Comparison of ENCODE assay signal across 8 cellular contexts in the genomic region with DNA sequence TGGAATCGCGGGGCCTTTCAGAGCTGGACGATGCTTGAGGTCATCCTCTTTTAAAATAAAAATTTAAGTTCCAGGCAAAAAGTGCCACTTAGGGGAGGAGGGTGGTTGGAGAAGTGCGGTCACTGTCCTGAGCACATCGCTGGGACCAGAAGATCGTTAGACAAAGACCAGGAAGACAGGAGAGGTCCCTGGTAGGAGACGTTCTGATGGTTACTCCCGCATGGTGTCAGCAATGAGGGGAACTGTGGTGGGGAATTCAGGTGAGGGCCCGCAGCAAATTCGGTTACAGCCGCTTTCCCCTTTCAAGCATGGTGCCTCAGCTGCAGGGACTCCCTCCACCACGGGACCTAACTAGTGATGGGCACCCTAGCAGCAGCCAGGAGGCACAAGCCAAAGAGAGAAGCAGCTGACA. TPM values are rescaled to one million over a fixed set of nuclear protein-coding genes. Genes with fewer than 3 reads are reported as not detected.
A peak's percentile ranks its signal among the peaks of the same experiment; 100 is the strongest.
DNase-seq lines count a peak whose midpoint lies in the region; ATAC-seq and TF ChIP-seq lines count a peak whose summit lies in the region.

No MANE protein-coding gene starts in this region.

- peak overlapping the region; percentile 87 for H3K4me3 Mint-ChIP-seq in activated CD4-positive, alpha-beta memory T cell treated with anti-CD3 and anti-CD28 coated beads, Interleukin-2, amount 10 ng/mL, durations not matched to agents 7 days and 5 days
- H3K4me3 Mint-ChIP-seq in nephron progenitor cell: peak overlapping the region; percentile 96

- H3K36me3 ChIP-seq in esophagus squamous epithelium: peaks cover 0 to 45% (median 3%) of the 10 kb centered on the region in 3 donors

- no peaks in the 10 kb centered on the region for H3K27me3 Mint-ChIP-seq in activated CD4-positive, alpha-beta memory T cell treated with anti-CD3 and anti-CD28 coated beads, Interleukin-2, amount 10 ng/mL, durations not matched to agents 7 days and 5 days
- H3K27me3 Mint-ChIP-seq in nephron progenitor cell (ENCODE audit: low read depth, poor library complexity): no peaks in the 10 kb centered on the region

- H3K4me1 Mint-ChIP-seq in activated CD4-positive, alpha-beta memory T cell treated with anti-CD3 and anti-CD28 coated beads, Interleukin-2, amount 10 ng/mL, durations not matched to agents 7 days and 5 days: peaks cover 47% of the 10 kb centered on the region
- H3K4me1 Mint-ChIP-seq in nephron progenitor cell: peaks cover 38% of the 10 kb centered on the region

- intact Hi-C loops in esophagus squamous epithelium (cut with DNase I): no loop called here

- no peak for TF ChIP-seq CTCF in HL-60 (IDR thresholded peaks at IDR 0.05; ENCODE audit: insufficient read depth, low read length)
- no peak for TF ChIP-seq CTCF in esophagus squamous epithelium (IDR thresholded peaks at IDR 0.05)
- peak; percentile 4 for TF ChIP-seq CTCF in nephron progenitor cell (IDR thresholded peaks at IDR 0.05)

- peak overlapping the region; percentile 94 for H3K27ac Mint-ChIP-seq in activated CD4-positive, alpha-beta memory T cell treated with anti-CD3 and anti-CD28 coated beads, Interleukin-2, amount 10 ng/mL, durations not matched to agents 7 days and 5 days
- H3K27ac Mint-ChIP-seq in nephron progenitor cell: peak overlapping the region; percentile 100

- POLR2A ChIA-PET in activated CD4-positive, alpha-beta memory T cell treated with anti-CD3 and anti-CD28 coated beads, Interleukin-2, amount 10 ng/mL, durations not matched to agents 7 days and 5 days (lab: Charles Lee): interaction anchor here (0.6 to 3.3 kb wide), 26 partner anchors 9 to 1489 kb away, joined by 3 to 49 read pairs (median 4); partner anchors contain the start of genes ABTB1 and COPG1

- no peaks in the 10 kb centered on the region for H3K9me3 ChIP-seq in esophagus squamous epithelium

- CTCF ChIA-PET in activated CD4-positive, alpha-beta memory T cell treated with anti-CD3 and anti-CD28 coated beads, Interleukin-2, amount 10 ng/mL, durations not matched to agents 7 days and 5 days (lab: Charles Lee): interaction anchor here (0.9 to 3.4 kb wide), 20 partner anchors 9 to 481 kb away, joined by 3 to 33 read pairs (median 5); partner anchors contain the start of genes CNBP and COPG1

- H3K9me3 Mint-ChIP-seq in activated CD4-positive, alpha-beta memory T cell treated with anti-CD3 and anti-CD28 coated beads, Interleukin-2, amount 10 ng/mL, durations not matched to agents 7 days and 5 days: no peaks in the 10 kb centered on the region
- no peaks in the 10 kb centered on the region for H3K9me3 Mint-ChIP-seq in nephron progenitor cell

- ATAC-seq in GM18502 (IDR thresholded peaks at IDR 0.05; ENCODE audit: poor library complexity, unreplicated experiment) (peak; percentile 8), HG03521 (IDR thresholded peaks at IDR 0.05; ENCODE audit: unreplicated experiment) (no peak)

- H3K27me3 ChIP-seq in HL-60 (ENCODE audit: insufficient read depth, poor library complexity, severe bottlenecking): no peaks in the 10 kb centered on the region
- H3K27me3 ChIP-seq in esophagus squamous epithelium: no peaks in the 10 kb centered on the region

- WGBS in esophagus squamous epithelium, 2 donors: 0 to 3% methylated on average over 5 to 11 of the region's 12 CpGs

- H3K36me3 Mint-ChIP-seq in activated CD4-positive, alpha-beta memory T cell treated with anti-CD3 and anti-CD28 coated beads, Interleukin-2, amount 10 ng/mL, durations not matched to agents 7 days and 5 days (ENCODE audit: low read depth): peaks cover 35% of the 10 kb centered on the region
- peaks cover 19% of the 10 kb centered on the region for H3K36me3 Mint-ChIP-seq in nephron progenitor cell (ENCODE audit: low read depth)

- H3K4me1 ChIP-seq in esophagus squamous epithelium: peaks cover 16 to 34% (median 17%) of the 10 kb centered on the region in 3 donors

- TF ChIP-seq POLR2A in esophagus squamous epithelium (IDR thresholded peaks at IDR 0.05): no peak

- DNase-seq in HL-60 (ENCODE audit: low read depth in 1 of 2, low spot score in 1 of 2) (peak in 1 of 2 experiments; percentile 51), esophagus squamous epithelium (lab: John Stamatoyannopoulos, UW) (no peak), nephron progenitor cell (peak; percentile 13), OCI-M2 (lab: John Stamatoyannopoulos, UW; ENCODE audit: unreplicated experiment) (no peak), NCI-H1436 (lab: John Stamatoyannopoulos, UW) (no peak)
- DNase-seq in activated CD4-positive, alpha-beta memory T cell treated with anti-CD3 and anti-CD28 coated beads, Interleukin-2, amount 10 ng/mL, durations not matched to agents 7 days and 5 days: peak; percentile 33

- H3K4me3 ChIP-seq in HL-60 (replicated peaks; ENCODE audit: insufficient read depth, low read length): peak overlapping the region; percentile 95
- H3K4me3 ChIP-seq in esophagus squamous epithelium: peak overlapping the region; percentile 52 to 96 (median 68)

- H3K27ac ChIP-seq in HL-60 (replicated peaks): peak overlapping the region; percentile 94
- H3K27ac ChIP-seq in esophagus squamous epithelium: peak overlapping the region; percentile 90 to 97 (median 96)

RNA-seq across cellular contexts. Expression of gene ISY1, which starts 1.0 kb away (rescaled TPM):
- 10 to 100 TPM; 63.9 to 66.2 TPM for total RNA-seq in activated CD4-positive, alpha-beta memory T cell treated with anti-CD3 and anti-CD28 coated beads, Interleukin-2, amount 10 ng/mL, durations not matched to agents 7 days and 5 days
- 10 to 100 TPM in 3 of 4 donors, 1 to 10 TPM in 1; 6.0 to 26.3 (median 19.6) TPM for total RNA-seq in esophagus squamous epithelium

RNA-seq across cellular contexts. Expression of gene CNBP, which starts 21.8 kb away (rescaled TPM):
- total RNA-seq in activated CD4-positive, alpha-beta memory T cell treated with anti-CD3 and anti-CD28 coated beads, Interleukin-2, amount 10 ng/mL, durations not matched to agents 7 days and 5 days: 100 to 1,000 TPM; 321 to 322 TPM
- total RNA-seq in esophagus squamous epithelium: 100 to 1,000 TPM; 209 to 435 (median 293) TPM

RNA-seq across cellular contexts. Expression of gene RAB43, which starts 40.3 kb away (rescaled TPM):
- total RNA-seq in activated CD4-positive, alpha-beta memory T cell treated with anti-CD3 and anti-CD28 coated beads, Interleukin-2, amount 10 ng/mL, durations not matched to agents 7 days and 5 days: 10 to 100 TPM; 46.3 to 48.1 TPM
- 10 to 100 TPM in 1 of 4 donors, 1 to 10 TPM in 3; 4.6 to 11.1 (median 7.9) TPM for total RNA-seq in esophagus squamous epithelium

Comparison
In these comparisons a context has a peak if more than half of its experiments do, and no peak if none do; other contexts are left out.
1. DNase-seq: peak in activated CD4-positive, alpha-beta memory T cell treated with anti-CD3 and anti-CD28 coated beads, Interleukin-2, amount 10 ng/mL, durations not matched to agents 7 days and 5 days (single experiment) and nephron progenitor cell (single experiment); none in esophagus squamous epithelium (single experiment), OCI-M2 (single experiment) and NCI-H1436 (single experiment).